In genomic region chr1:100360790-100361232, GRCh38 we compare ENCODE assay signal across 8 cellular contexts. TPM values are rescaled to one million over a fixed set of nuclear protein-coding genes. Genes with fewer than 3 reads are reported as not detected.
DNase-seq lines count a peak whose midpoint lies in the region; ATAC-seq and TF ChIP-seq lines count a peak whose summit lies in the region.

No MANE protein-coding gene starts in this region.

- ATAC-seq in lower lobe of right lung: peak; percentile 65 to 88
- no peak for ATAC-seq in HG03457 (IDR thresholded peaks at IDR 0.05; ENCODE audit: unreplicated experiment)
- ATAC-seq in GM18858 (IDR thresholded peaks at IDR 0.05; ENCODE audit: unreplicated experiment): no peak

- CTCF ChIA-PET in OCI-LY7 (lab: Charles Lee; ENCODE audit: unreplicated experiment): no interaction called here

- H3K79me2 ChIP-seq in OCI-LY7 (ENCODE audit: insufficient read depth, low read depth, low read length): no peaks in the 10 kb centered on the region

- no peaks in the 10 kb centered on the region for H3K27me3 ChIP-seq in brain microvascular endothelial cell (replicated peaks)
- no peaks in the 10 kb centered on the region for H3K27me3 ChIP-seq in lower lobe of right lung (ENCODE audit: low read depth)

- H3K9me3 ChIP-seq in lower lobe of right lung (no peaks in the 10 kb centered on the region), OCI-LY7 (ENCODE audit: low read length) (no peaks in the 10 kb centered on the region)

- H3K4me1 ChIP-seq in lower lobe of right lung (peaks cover 50% of the 10 kb centered on the region), OCI-LY7 (ENCODE audit: insufficient read depth, low read length, poor library complexity, severe bottlenecking) (no peaks in the 10 kb centered on the region)

- intact Hi-C loops in lower lobe of right lung (cut with DNase I) (no loop called here), OCI-LY7 (cut with micrococcal nuclease; ENCODE audit: unreplicated experiment) (no loop called here)

- H2AFZ ChIP-seq in OCI-LY7 (ENCODE audit: low read length): no peak overlapping the region

- no TSS peak for BruUV-seq in OCI-LY7 (replicated peaks; lab: Mats Ljungman, UMichigan)

- H3K27ac ChIP-seq in 22Rv1: peak overlapping the region; percentile 8; the same call in 1 of the 2 replicates
- no peak overlapping the region for H3K27ac ChIP-seq in brain microvascular endothelial cell
- peak overlapping the region; percentile 58 for H3K27ac ChIP-seq in lower lobe of right lung
- no peak overlapping the region for H3K27ac ChIP-seq in OCI-LY7 (ENCODE audit: low read depth, low read length, poor library complexity, severe bottlenecking)

- POLR2A ChIA-PET in OCI-LY7 (lab: Charles Lee): interaction anchor here (0.5 to 1.5 kb wide), 3 partner anchors 19 to 143 kb away, joined by 3 to 6 read pairs (median 3); no protein-coding TSS in a partner anchor

- no peak overlapping the region for H3K4me2 ChIP-seq in OCI-LY7 (ENCODE audit: low read length)

- H3K9me2 ChIP-seq in OCI-LY7 (ENCODE audit: insufficient read depth, low read length): no peaks in the 10 kb centered on the region

- in situ Hi-C loops in brain microvascular endothelial cell (cut with HindIII; ENCODE audit: low pct_ligation_motif_present, low sequenced_read_pairs): no loop called here

- H4K20me1 ChIP-seq in OCI-LY7 (ENCODE audit: insufficient read depth, low read length): no peaks in the 10 kb centered on the region

- DNase-seq in HCEC 1CT (peak; percentile 6), brain microvascular endothelial cell (peak; percentile 66), lower lobe of right lung (no peak), OCI-LY7 (ENCODE audit: low spot score) (no peak), Kasumi-1 (lab: John Stamatoyannopoulos, UW) (no peak)

- TF ChIP-seq CTCF in 22Rv1 (IDR thresholded peaks at IDR 0.05) (no peak), brain microvascular endothelial cell (IDR thresholded peaks at IDR 0.05; ENCODE audit: low read depth, low read length, missing control alignments) (no peak), lower lobe of right lung (IDR thresholded peaks at IDR 0.05) (no peak), OCI-LY7 (conservative IDR thresholded peaks at IDR 0.05; ENCODE audit: low read length) (no peak)

- H3K4me3 ChIP-seq in brain microvascular endothelial cell (ENCODE audit: low read depth, low read length): no peak overlapping the region
- H3K4me3 ChIP-seq in lower lobe of right lung: no peak overlapping the region
- no peak overlapping the region for H3K4me3 ChIP-seq in OCI-LY7 (ENCODE audit: low read depth, low read length, poor library complexity, severe bottlenecking)

- H3K36me3 ChIP-seq in brain microvascular endothelial cell (replicated peaks): no peaks in the 10 kb centered on the region
- H3K36me3 ChIP-seq in lower lobe of right lung: no peaks in the 10 kb centered on the region
- no peaks in the 10 kb centered on the region for H3K36me3 ChIP-seq in OCI-LY7 (ENCODE audit: insufficient read depth, low read length)

RNA-seq across cellular contexts. Expression of gene CDC14A, which starts 8.5 kb away (rescaled TPM):
- 17.8 TPM for total RNA-seq in lower lobe of right lung
- total RNA-seq in OCI-LY7 (2014; rRNA removed; shearing (Covaris generic)): 4.9 and 9.9 TPM in 2 replicates
- 7.2 and 8.2 TPM in 2 replicates for total RNA-seq in OCI-LY7 (2022)

Comparison
In these comparisons a context has a peak if more than half of its experiments do, and no peak if none do; other contexts are left out.
1. H3K27ac ChIP-seq: peak in 22Rv1 (single experiment) and lower lobe of right lung (single experiment); none in brain microvascular endothelial cell (single experiment) and OCI-LY7 (single experiment).
2. DNase-seq: peak in HCEC 1CT (single experiment) and brain microvascular endothelial cell (single experiment); none in lower lobe of right lung (single experiment), OCI-LY7 (single experiment) and Kasumi-1 (0 of 2).
3. ATAC-seq: peak in lower lobe of right lung (2 of 2); none in HG03457 (single experiment) and GM18858 (single experiment).